16 cellular contexts compared by ENCODE assay signal in the genomic region with DNA sequence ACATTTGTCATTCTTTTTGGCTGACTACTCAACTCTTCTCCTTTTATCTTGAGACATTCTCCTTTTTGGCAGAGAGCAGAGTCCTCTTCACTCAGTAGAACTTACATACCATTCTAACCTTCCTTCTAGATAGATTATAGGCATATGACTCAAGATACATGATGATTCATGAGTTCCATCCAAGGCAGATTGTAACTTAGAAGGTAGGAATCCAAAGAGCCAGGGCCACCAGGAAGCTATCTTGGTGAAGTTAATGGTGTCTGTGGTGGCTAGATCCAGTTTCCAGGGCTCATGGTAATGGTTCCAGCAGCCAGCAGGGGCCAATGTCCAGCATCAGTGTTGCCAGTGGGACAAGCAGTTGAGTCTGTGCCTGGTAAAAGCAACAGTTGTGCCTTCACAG.
A peak's percentile ranks its signal among the peaks of the same experiment; 100 is the strongest.
DNase-seq lines count a peak whose midpoint lies in the region; ATAC-seq and TF ChIP-seq lines count a peak whose summit lies in the region.
"Had no signal": no experiment of that assay in that cellular context is flagged by ENCODE, and none has a peak within 500 bp of the region (broad histone marks: within the 10 kb centered on the region; RNA-seq: fewer than 3 reads in every experiment).

No MANE protein-coding gene starts in this region.

- H3K4me1 Mint-ChIP-seq in activated CD8-positive, alpha-beta T cell treated with anti-CD3 and anti-CD28 coated beads for 36 hours (ENCODE audit: low read depth) = peaks cover 3% of the 10 kb centered on the region
- no peaks in the 10 kb centered on the region for H3K4me1 Mint-ChIP-seq in activated CD8-positive, alpha-beta T cell treated with anti-CD3 and anti-CD28 coated beads, Interleukin-2, amount 10 ng/mL, durations not matched to agents 7 days and 5 days (ENCODE audit: low read depth)
- H3K4me1 Mint-ChIP-seq in type B pancreatic cell (ENCODE audit: unreplicated experiment) = no peaks in the 10 kb centered on the region
- H3K4me1 Mint-ChIP-seq: IgD-negative memory B cell had no signal

- H4K20me1 ChIP-seq in mammary epithelial cell (ENCODE audit: insufficient read depth, low read length) = no peaks in the 10 kb centered on the region

- H3K27ac ChIP-seq in mammary epithelial cell (ENCODE audit: insufficient read depth, low read depth, low read length) = peak overlapping the region; percentile 79
- peak overlapping the region; percentile 57 for H3K27ac ChIP-seq in lower lobe of right lung

- H3K4me3 Mint-ChIP-seq in activated CD8-positive, alpha-beta T cell treated with anti-CD3 and anti-CD28 coated beads for 36 hours = no peak overlapping the region
- H3K4me3 Mint-ChIP-seq in activated CD8-positive, alpha-beta T cell treated with anti-CD3 and anti-CD28 coated beads, Interleukin-2, amount 10 ng/mL, durations not matched to agents 7 days and 5 days = no peak overlapping the region
- no peak overlapping the region for H3K4me3 Mint-ChIP-seq in type B pancreatic cell
- H3K4me3 Mint-ChIP-seq: CD4-positive, alpha-beta T cell; IgD-negative memory B cell had no signal

- TF ChIP-seq CTCF in activated CD8-positive, alpha-beta T cell treated with anti-CD3 and anti-CD28 coated beads for 36 hours (IDR thresholded peaks at IDR 0.05) = no peak
- TF ChIP-seq CTCF in mammary epithelial cell (conservative IDR thresholded peaks at IDR 0.05 in 1 of 2, IDR thresholded peaks at IDR 0.05 in 1 of 2; ENCODE audit: extremely low read depth in 1 of 2, insufficient read depth in 1 of 2, low read depth in 1 of 2, low read length in 2 of 2) (no peak), lower lobe of right lung (IDR thresholded peaks at IDR 0.05) (no peak), type B pancreatic cell (conservative IDR thresholded peaks at IDR 0.05) (no peak)

- POLR2A ChIA-PET in activated CD8-positive, alpha-beta T cell treated with anti-CD3 and anti-CD28 coated beads for 36 hours (lab: Charles Lee) = no interaction called here
- POLR2A ChIA-PET in activated CD8-positive, alpha-beta T cell treated with anti-CD3 and anti-CD28 coated beads, Interleukin-2, amount 10 ng/mL, durations not matched to agents 7 days and 5 days (lab: Charles Lee) = no interaction called here

- H2AFZ ChIP-seq in mammary epithelial cell (ENCODE audit: low read depth, low read length) = peak overlapping the region; percentile 72

- H3K9me3 ChIP-seq in mammary epithelial cell (replicated peaks; ENCODE audit: insufficient read depth, low read length) = no peaks in the 10 kb centered on the region
- no peaks in the 10 kb centered on the region for H3K9me3 ChIP-seq in lower lobe of right lung
- H3K9me3 ChIP-seq: adrenal gland had no signal

- CTCF ChIA-PET in activated CD8-positive, alpha-beta T cell treated with anti-CD3 and anti-CD28 coated beads for 36 hours (lab: Charles Lee) = interaction anchor here (1.3 to 1.8 kb wide), 2 partner anchors 49 to 123 kb away, joined by 4 to 6 read pairs; no protein-coding TSS in a partner anchor
- CTCF ChIA-PET in activated CD8-positive, alpha-beta T cell treated with anti-CD3 and anti-CD28 coated beads, Interleukin-2, amount 10 ng/mL, durations not matched to agents 7 days and 5 days (lab: Charles Lee) = no interaction called here
- CTCF ChIA-PET in mammary epithelial cell (lab: Charles Lee; ENCODE audit: low non-redundant PET) = no interaction called here

- DNase-seq in activated CD8-positive, alpha-beta T cell treated with anti-CD3 and anti-CD28 coated beads for 36 hours = no peak
- DNase-seq in activated CD8-positive, alpha-beta T cell treated with anti-CD3 and anti-CD28 coated beads, Interleukin-2, amount 10 ng/mL, durations not matched to agents 7 days and 5 days = no peak
- peak; percentile 70 for DNase-seq in mammary epithelial cell
- no peak for DNase-seq in lower lobe of right lung
- DNase-seq in type B pancreatic cell (ENCODE audit: extremely low spot score, unreplicated experiment) = no peak
- no peak for DNase-seq in effector CD4-positive, alpha-beta T cell
- DNase-seq in NCI-H82 treated with DMSO at 0.1 percent for 48 hours (lab: John Stamatoyannopoulos, UW; ENCODE audit: unreplicated experiment) = no peak
- no peak for DNase-seq in HuH-7.5 (ENCODE audit: low spot score)
- DNase-seq: activated CD4-positive, CD25-positive, alpha-beta regulatory T cell; adrenal gland; CD4-positive, alpha-beta T cell; erythroblast; midbrain; NCI-H1105 treated with DMSO at 0.1 percent for 48 hours; OCI-M1 had no signal

- dilution Hi-C loops in mammary epithelial cell (cut with HindIII; ENCODE audit: low sequenced_read_pairs) = no loop called here

- no peak overlapping the region for H3K27ac Mint-ChIP-seq in activated CD8-positive, alpha-beta T cell treated with anti-CD3 and anti-CD28 coated beads for 36 hours
- no peak overlapping the region for H3K27ac Mint-ChIP-seq in activated CD8-positive, alpha-beta T cell treated with anti-CD3 and anti-CD28 coated beads, Interleukin-2, amount 10 ng/mL, durations not matched to agents 7 days and 5 days
- H3K27ac Mint-ChIP-seq in type B pancreatic cell = peak overlapping the region; percentile 90
- H3K27ac Mint-ChIP-seq: CD4-positive, alpha-beta T cell; IgD-negative memory B cell had no signal

- in situ Hi-C loops in mammary epithelial cell (cut with MboI; ENCODE audit: low sequenced_read_pairs in 2 of 2) = no loop called here

- peaks cover 11% of the 10 kb centered on the region for H3K9me3 Mint-ChIP-seq in activated CD8-positive, alpha-beta T cell treated with anti-CD3 and anti-CD28 coated beads for 36 hours
- H3K9me3 Mint-ChIP-seq in activated CD8-positive, alpha-beta T cell treated with anti-CD3 and anti-CD28 coated beads, Interleukin-2, amount 10 ng/mL, durations not matched to agents 7 days and 5 days (ENCODE audit: insufficient read depth) = no peaks in the 10 kb centered on the region
- peaks cover 19% of the 10 kb centered on the region for H3K9me3 Mint-ChIP-seq in type B pancreatic cell

- peaks cover 2% of the 10 kb centered on the region for H3K36me3 Mint-ChIP-seq in activated CD8-positive, alpha-beta T cell treated with anti-CD3 and anti-CD28 coated beads for 36 hours (ENCODE audit: low read depth)
- no peaks in the 10 kb centered on the region for H3K36me3 Mint-ChIP-seq in activated CD8-positive, alpha-beta T cell treated with anti-CD3 and anti-CD28 coated beads, Interleukin-2, amount 10 ng/mL, durations not matched to agents 7 days and 5 days (ENCODE audit: low read depth)
- no peaks in the 10 kb centered on the region for H3K36me3 Mint-ChIP-seq in type B pancreatic cell

- H3K36me3 ChIP-seq in mammary epithelial cell (ENCODE audit: insufficient read depth, low read length) (no peaks in the 10 kb centered on the region), lower lobe of right lung (no peaks in the 10 kb centered on the region)
- H3K36me3 ChIP-seq: adrenal gland had no signal

- H3K4me3 ChIP-seq in mammary epithelial cell (replicated peaks in 1 of 3; ENCODE audit: insufficient read depth in 1 of 3, low read depth in 2 of 3, low read length in 3 of 3) (no peak overlapping the region), lower lobe of right lung (no peak overlapping the region)
- H3K4me3 ChIP-seq: adrenal gland had no signal

- peak overlapping the region; percentile 76 for H3K4me2 ChIP-seq in mammary epithelial cell (ENCODE audit: insufficient read depth, low read depth, low read length)

- TSS peak; percentile 52 for BruUV-seq in mammary epithelial cell (replicated peaks; lab: Mats Ljungman, UMichigan)

- intact Hi-C loops in activated CD8-positive, alpha-beta T cell treated with anti-CD3 and anti-CD28 coated beads for 36 hours (cut with micrococcal nuclease) = no loop called here
- intact Hi-C loops in mammary epithelial cell (cut with micrococcal nuclease) (loop anchor here (1.0 to 2.0 kb wide), 3 partner anchors 48 to 76 kb away; a partner anchor contains a TSS), lower lobe of right lung (cut with DNase I) (no loop called here)

- no peaks in the 10 kb centered on the region for H3K79me2 ChIP-seq in mammary epithelial cell (ENCODE audit: insufficient read depth, low read length)

- H3K27me3 ChIP-seq in mammary epithelial cell (ENCODE audit: insufficient read depth, low read length) = no peaks in the 10 kb centered on the region
- no peaks in the 10 kb centered on the region for H3K27me3 ChIP-seq in lower lobe of right lung (ENCODE audit: low read depth)
- H3K27me3 ChIP-seq: adrenal gland had no signal

- peaks cover 30% of the 10 kb centered on the region for H3K4me1 ChIP-seq in mammary epithelial cell (ENCODE audit: insufficient read depth, low read length)
- H3K4me1 ChIP-seq in lower lobe of right lung = peaks cover 7% of the 10 kb centered on the region
- H3K4me1 ChIP-seq: adrenal gland had no signal

- H3K9ac ChIP-seq in mammary epithelial cell (ENCODE audit: insufficient read depth, low read length) = no peak overlapping the region

- peak; percentile 24 for ATAC-seq in activated CD8-positive, alpha-beta T cell treated with anti-CD3 and anti-CD28 coated beads for 36 hours
- ATAC-seq in activated CD8-positive, alpha-beta T cell treated with anti-CD3 and anti-CD28 coated beads, Interleukin-2, amount 10 ng/mL, durations not matched to agents 7 days and 5 days = no peak
- peak in 1 of 2 donors; percentile 16 for ATAC-seq in lower lobe of right lung

- no peaks in the 10 kb centered on the region for H3K27me3 Mint-ChIP-seq in activated CD8-positive, alpha-beta T cell treated with anti-CD3 and anti-CD28 coated beads for 36 hours
- H3K27me3 Mint-ChIP-seq in activated CD8-positive, alpha-beta T cell treated with anti-CD3 and anti-CD28 coated beads, Interleukin-2, amount 10 ng/mL, durations not matched to agents 7 days and 5 days (ENCODE audit: low read depth) = peaks cover 3% of the 10 kb centered on the region
- H3K27me3 Mint-ChIP-seq in type B pancreatic cell = no peaks in the 10 kb centered on the region
- H3K27me3 Mint-ChIP-seq: CD4-positive, alpha-beta T cell had no signal
